ENCODE assay signal across 22 cellular contexts in genomic region chr2:95069465-95069864, GRCh38. TPM values are rescaled to one million over a fixed set of nuclear protein-coding genes. Genes with fewer than 3 reads are reported as not detected.
DNase-seq lines count a peak whose midpoint lies in the region; ATAC-seq and TF ChIP-seq lines count a peak whose summit lies in the region.
"Had no signal": no experiment of that assay in that cellular context is flagged by ENCODE, and none has a peak within 500 bp of the region (broad histone marks: within the 10 kb centered on the region; RNA-seq: fewer than 3 reads in every experiment).

No MANE protein-coding gene starts in this region.

- H3K36me3 ChIP-seq in GM23338 (ENCODE audit: insufficient read depth) = no peaks in the 10 kb centered on the region
- H3K36me3 ChIP-seq in Panc1 (ENCODE audit: control insufficient read depth, insufficient read depth, low read length) = no peaks in the 10 kb centered on the region
- H3K36me3 ChIP-seq in sigmoid colon = no peaks in the 10 kb centered on the region
- H3K36me3 ChIP-seq: MG63 had no signal

- no peak overlapping the region for H3K27ac ChIP-seq in GM23338 (ENCODE audit: low read depth)
- H3K27ac ChIP-seq in Panc1 (ENCODE audit: low read length) = no peak overlapping the region
- H3K27ac ChIP-seq in sigmoid colon = no peak overlapping the region
- H3K27ac ChIP-seq: HL-60 had no signal

- no peak for ATAC-seq in GM23338
- 0 out of 2 replicates have a peak, but pooled peaks have one; percentile 26 for ATAC-seq in Panc1
- ATAC-seq in HG02571 (IDR thresholded peaks at IDR 0.05; ENCODE audit: unreplicated experiment) = no peak
- ATAC-seq in GM19351 (IDR thresholded peaks at IDR 0.05; ENCODE audit: unreplicated experiment) = no peak
- ATAC-seq: HCT116 had no signal

- H3K4me1 ChIP-seq in GM23338 (ENCODE audit: insufficient read depth) = peaks cover 5% of the 10 kb centered on the region; the same call in 1 of the 2 replicates
- no peaks in the 10 kb centered on the region for H3K4me1 ChIP-seq in Panc1 (ENCODE audit: control insufficient read depth, insufficient read depth, low read length)
- no peaks in the 10 kb centered on the region for H3K4me1 ChIP-seq in sigmoid colon

- no peaks in the 10 kb centered on the region; the same call in 1 of the 2 replicates for H4K20me1 ChIP-seq in GM23338 (replicated peaks; ENCODE audit: insufficient read depth)

- H3K27me3 Mint-ChIP-seq in GM23338 (ENCODE audit: insufficient read depth, low read depth, poor library complexity) = peaks cover 8% of the 10 kb centered on the region

- POLR2A ChIA-PET in Panc1 (lab: Charles Lee) = no interaction called here

- intact Hi-C loops in Panc1 (cut with micrococcal nuclease; ENCODE audit: unreplicated experiment) = no loop called here
- intact Hi-C loops in sigmoid colon (cut with DNase I) = no loop called here

- no peak for TF ChIP-seq POLR2A in sigmoid colon (IDR thresholded peaks at IDR 0.05)

- H3K4me3 ChIP-seq in GM23338 (no peak overlapping the region), Panc1 (ENCODE audit: low read depth in 2 of 2, low read length in 2 of 2) (no peak overlapping the region), sigmoid colon (no peak overlapping the region)
- H3K4me3 ChIP-seq: MG63 had no signal

- no peak for TF ChIP-seq CTCF in GM23338 (conservative IDR thresholded peaks at IDR 0.05; ENCODE audit: low read depth in 2 of 2)
- TF ChIP-seq CTCF in Panc1 (IDR thresholded peaks at IDR 0.05) = no peak
- TF ChIP-seq CTCF in sigmoid colon (IDR thresholded peaks at IDR 0.05) = no peak

- no peaks in the 10 kb centered on the region for H3K9me2 ChIP-seq in GM23338 (ENCODE audit: insufficient read depth)
- H3K9me2 ChIP-seq: SK-N-SH had no signal

- H3K9me3 ChIP-seq in Panc1 (ENCODE audit: control insufficient read depth, insufficient read depth, low read depth, low read length) (no peaks in the 10 kb centered on the region), sigmoid colon (no peaks in the 10 kb centered on the region)
- H3K9me3 ChIP-seq: MG63, SK-N-SH had no signal

- H3K79me2 ChIP-seq in GM23338 (replicated peaks; ENCODE audit: insufficient read depth) = no peaks in the 10 kb centered on the region

- no peaks in the 10 kb centered on the region for H3K36me3 Mint-ChIP-seq in GM23338 (ENCODE audit: low read depth)

- H3K9me3 Mint-ChIP-seq in GM23338 = no peaks in the 10 kb centered on the region

- no peaks in the 10 kb centered on the region for H3K4me1 Mint-ChIP-seq in GM23338

- no peaks in the 10 kb centered on the region for H3K27me3 ChIP-seq in GM23338 (ENCODE audit: insufficient read depth)
- H3K27me3 ChIP-seq in Panc1 (ENCODE audit: control insufficient read depth, insufficient read depth, low read length) = peaks cover 7% of the 10 kb centered on the region
- peaks cover 0 to 24% (median 12%) of the 10 kb centered on the region in 3 donors for H3K27me3 ChIP-seq in sigmoid colon
- H3K27me3 ChIP-seq: MG63 had no signal

- DNase-seq in activated CD8-positive, alpha-beta memory T cell treated with anti-CD3 and anti-CD28 coated beads, Interleukin-2, amount 50 U/mL, for 48 hours = peak; percentile 39
- no peak for DNase-seq in activated CD8-positive, alpha-beta memory T cell treated with anti-CD3 and anti-CD28 coated beads for 24 hours
- no peak for DNase-seq in GM23338 (ENCODE audit: low spot score)
- DNase-seq in Panc1 (ENCODE audit: low read depth, low spot score) = no peak
- peak; percentile 40 for DNase-seq in sigmoid colon
- DNase-seq: Calu3, DMS79 treated with DMSO at 0.1 percent for 48 hours, GOT3, MG63, NCI-H1105 treated with DMSO at 0.1 percent for 48 hours, NCI-H146, NCI-H1930, NCI-H2107, NCI-H524, NCI-H748 treated with DMSO at 0.1 percent for 48 hours, SK-N-SH had no signal

- CTCF ChIA-PET in Panc1 (lab: Charles Lee) = interaction anchor here (0.6 kb wide), 1 partner anchor 9 kb away, joined by 3 read pairs; no protein-coding TSS in a partner anchor

- BruUV-seq in Panc1 (replicated peaks; lab: Mats Ljungman, UMichigan) = no TSS peak

- 59 to 74% methylated on average over 9 of the region's 9 CpGs for WGBS in sigmoid colon, 2 donors

- no peak overlapping the region for H3K4me3 Mint-ChIP-seq in GM23338

- TF ChIP-seq EP300 in sigmoid colon (IDR thresholded peaks at IDR 0.05) = no peak

- in situ Hi-C loops in Panc1 (cut with HindIII; ENCODE audit: low pct_unique_long_range_greater_than_20kb, low sequenced_read_pairs) = no loop called here

- no peak overlapping the region for H3K4me2 ChIP-seq in GM23338
- H3K4me2 ChIP-seq: SK-N-SH had no signal

- peak overlapping the region; percentile 4; the same call in 1 of the 2 replicates for H2AFZ ChIP-seq in GM23338

- H3K27ac Mint-ChIP-seq in GM23338 = no peak overlapping the region

- H3F3A ChIP-seq in GM23338 (replicated peaks; ENCODE audit: low read depth) = no peaks in the 10 kb centered on the region

TF ChIP-seq in GM23338, 12 proteins besides CTCF, POLR2A, EP300 and RAD21 (continues in another document):
- TF ChIP-seq ETS1 (IDR thresholded peaks at IDR 0.05) = no peak
- TF ChIP-seq ZNF331 (CRISPR knock-in tag; IDR thresholded peaks at IDR 0.05; ENCODE audit: low read depth) = no peak
- no peak for TF ChIP-seq STAT1 (IDR thresholded peaks at IDR 0.05; ENCODE audit: unreplicated experiment)
- TF ChIP-seq POLR2AphosphoS5 (IDR thresholded peaks at IDR 0.05; ENCODE audit: low read depth) = no peak
- no peak for TF ChIP-seq CREB1 (CRISPR knock-in tag; IDR thresholded peaks at IDR 0.05; ENCODE audit: low read depth)
- no peak for TF ChIP-seq EZH2phosphoT487 (IDR thresholded peaks at IDR 0.05; ENCODE audit: unreplicated experiment)
- TF ChIP-seq REST (IDR thresholded peaks at IDR 0.05; ENCODE audit: unreplicated experiment) = no peak
- TF ChIP-seq NANOG (IDR thresholded peaks at IDR 0.05; ENCODE audit: borderline replicate concordance) = no peak

RNA-seq across cellular contexts. Expression of gene MAL, which starts 44.0 kb away (rescaled TPM):
- 0.24 and 2.6 TPM in 2 replicates for total RNA-seq in GM23338 (2014; rRNA removed; shearing (Covaris generic))
- 0.31 TPM in 1 of 2 replicates, not detected in the other for polyA plus RNA-seq in GM23338 (2016; fragmentation: Nextera tagmentation; extraction: Ambion mirVana)
- 1.3 TPM for total RNA-seq in Panc1 (2021; ENCODE audit: unreplicated experiment)
- polyA plus RNA-seq in Panc1 (2012; ENCODE audit: insufficient read length) = 1.6 TPM
- 10 to 100 TPM in 3 of 4 donors, 1 to 10 TPM in 1; 7.6 to 28.9 (median 15.9) TPM for total RNA-seq in sigmoid colon
- 1 to 10 TPM in 2 of 3 donors, under 1 TPM in 1; 0.69 to 8.4 (median 7.4) TPM for polyA plus RNA-seq in sigmoid colon
- total RNA-seq: A172, Calu3 had no signal
- polyA plus RNA-seq: BJ, SK-N-SH had no signal

RNA-seq across cellular contexts. Expression of gene MRPS5, which starts 52.1 kb away (rescaled TPM):
- total RNA-seq in GM23338 (2014; rRNA removed; shearing (Covaris generic)) = 51.9 and 57.8 TPM in 2 replicates
- polyA plus RNA-seq in GM23338 (2016; fragmentation: Nextera tagmentation; extraction: Ambion mirVana) (75.6 and 79.0 TPM in 2 replicates), sigmoid colon (10 to 100 TPM; 55.9 to 78.3 (median 70.3) TPM)
- total RNA-seq in Panc1 (2021; ENCODE audit: unreplicated experiment) (95.8 TPM), sigmoid colon (10 to 100 TPM; 43.5 to 77.3 (median 48.3) TPM)
- 81.6 TPM for polyA plus RNA-seq in Panc1 (2012; ENCODE audit: insufficient read length)

Comparison
In these comparisons a context has a peak if more than half of its experiments do, and no peak if none do; other contexts are left out.
1. DNase-seq: peak in activated CD8-positive, alpha-beta memory T cell treated with anti-CD3 and anti-CD28 coated beads, Interleukin-2, amount 50 U/mL, for 48 hours (single experiment) and sigmoid colon (single experiment); none in activated CD8-positive, alpha-beta memory T cell treated with anti-CD3 and anti-CD28 coated beads for 24 hours (single experiment), GM23338 (single experiment) and Panc1 (single experiment).